ENCODE assay signal across 8 cellular contexts in genomic region chr12:4268549-4269181, GRCh38. TPM values are rescaled to one million over a fixed set of nuclear protein-coding genes. Genes with fewer than 3 reads are reported as not detected.
DNase-seq lines count a peak whose midpoint lies in the region; ATAC-seq and TF ChIP-seq lines count a peak whose summit lies in the region.

No MANE protein-coding gene starts in this region.

- peak overlapping the region; percentile 96 for H3K4me2 ChIP-seq in smooth muscle cell

- H3K9me3 ChIP-seq in right atrium auricular region (no peaks in the 10 kb centered on the region), iPS-15b (ENCODE audit: control insufficient read depth, insufficient read depth, low read length) (no peaks in the 10 kb centered on the region), smooth muscle cell (replicated peaks; ENCODE audit: low read depth) (no peaks in the 10 kb centered on the region)

- peaks cover under 1% of the 10 kb centered on the region for H3K79me2 ChIP-seq in smooth muscle cell (ENCODE audit: low read depth)

- H3K27ac ChIP-seq in right atrium auricular region (peak overlapping the region; percentile 96 to 97), smooth muscle cell (ENCODE audit: low read depth) (peak overlapping the region; percentile 98)

- H3K9ac ChIP-seq in iPS-15b (ENCODE audit: low read depth, low read length), result no peak overlapping the region
- H3K9ac ChIP-seq in smooth muscle cell (ENCODE audit: low read depth), result peak overlapping the region; percentile 91

- H3K4me1 ChIP-seq in right atrium auricular region (peaks cover 0 to 38% of the 10 kb centered on the region in 2 donors), iPS-15b (ENCODE audit: control insufficient read depth, insufficient read depth, low read length) (peaks cover 9% of the 10 kb centered on the region), smooth muscle cell (ENCODE audit: low read depth) (peaks cover 11% of the 10 kb centered on the region)

- H4K20me1 ChIP-seq in smooth muscle cell (ENCODE audit: low read depth), result peaks cover under 1% of the 10 kb centered on the region

- intact Hi-C loops in cardiac septum (cut with DNase I), result no loop called here
- intact Hi-C loops in posterior cingulate gyrus (cut with DNase I), result no loop called here

- H3K4me3 ChIP-seq in right atrium auricular region (peak overlapping the region; percentile 84 to 89), iPS-15b (ENCODE audit: low read depth, low read length) (peak overlapping the region; percentile 71), smooth muscle cell (peak overlapping the region; percentile 84)

- peak overlapping the region; percentile 73 for H2AFZ ChIP-seq in smooth muscle cell (ENCODE audit: low read depth)

- ATAC-seq in HG02884 (IDR thresholded peaks at IDR 0.05; ENCODE audit: unreplicated experiment), result no peak

- H3K36me3 ChIP-seq in right atrium auricular region (no peaks in the 10 kb centered on the region), iPS-15b (ENCODE audit: control insufficient read depth, insufficient read depth, low read length) (no peaks in the 10 kb centered on the region), smooth muscle cell (ENCODE audit: low read depth) (no peaks in the 10 kb centered on the region)

- H3K27me3 ChIP-seq in right atrium auricular region, result no peaks in the 10 kb centered on the region
- peaks cover 62% of the 10 kb centered on the region for H3K27me3 ChIP-seq in iPS-15b (ENCODE audit: control insufficient read depth, insufficient read depth, low read length)
- peaks cover 13% of the 10 kb centered on the region for H3K27me3 ChIP-seq in smooth muscle cell (ENCODE audit: low read depth)

- DNase-seq in right atrium auricular region (ENCODE audit: low spot score), result no peak
- no peak for DNase-seq in cardiac septum (ENCODE audit: low spot score)
- peak; percentile 23 for DNase-seq in activated effector memory CD4-positive, alpha-beta T cell treated with Interleukin-2 at 50 U/mL for 16 hours
- no peak for DNase-seq in smooth muscle cell (lab: John Stamatoyannopoulos, UW; ENCODE audit: unreplicated experiment)
- no peak for DNase-seq in DMS153 treated with DMSO at 0.1 percent for 48 hours (lab: John Stamatoyannopoulos, UW; ENCODE audit: unreplicated experiment)
- no peak for DNase-seq in posterior cingulate gyrus

- TF ChIP-seq CTCF in right atrium auricular region (IDR thresholded peaks at IDR 0.05) (no peak), smooth muscle cell (IDR thresholded peaks at IDR 0.05; ENCODE audit: borderline replicate concordance, insufficient read depth, poor library complexity, severe bottlenecking) (no peak)

- peaks cover 5% of the 10 kb centered on the region for H3F3A ChIP-seq in smooth muscle cell (ENCODE audit: low read depth)

- WGBS in smooth muscle cell (ENCODE audit: low lambda C conversion rate), result 2% methylated on average over 26 of the region's 26 CpGs

RNA-seq across cellular contexts. Expression of gene CCND2, which starts 4.9 kb away (rescaled TPM):
- total RNA-seq in right atrium auricular region (100 to 1,000 TPM; 151 to 165 TPM), cardiac septum (478 TPM), smooth muscle cell (462 and 556 TPM in 2 replicates)
- polyA plus RNA-seq in smooth muscle cell, result 280 and 356 TPM in 2 replicates

RNA-seq across cellular contexts. Expression of gene TIGAR, which starts 52.3 kb away (rescaled TPM):
- total RNA-seq in right atrium auricular region (1 to 10 TPM; 3.7 to 4.2 TPM), cardiac septum (13.0 TPM), smooth muscle cell (21.0 and 21.6 TPM in 2 replicates)
- polyA plus RNA-seq in smooth muscle cell, result 26.1 and 36.0 TPM in 2 replicates
